Comparison of ENCODE assay signal across 1 cellular context in the genomic region with DNA sequence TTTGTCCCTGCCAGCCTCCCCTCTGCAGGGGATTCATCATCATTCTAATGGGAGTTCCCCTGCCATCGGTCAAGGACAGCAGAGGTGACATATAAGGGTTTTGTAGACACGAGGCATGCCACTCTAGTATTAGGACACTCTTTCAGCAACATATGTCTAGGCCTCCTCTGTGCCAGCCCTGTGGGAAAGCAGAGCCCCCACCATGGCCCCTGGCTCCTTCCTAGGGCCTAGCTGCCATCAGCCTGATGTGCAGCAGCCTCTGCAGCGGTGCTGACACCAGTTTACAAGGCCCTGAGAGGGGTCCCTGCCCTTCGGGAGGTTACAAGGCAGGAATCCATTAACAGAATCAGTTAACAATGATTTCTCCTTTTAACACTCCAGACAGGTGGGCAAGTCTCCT.
TF ChIP-seq lines count a peak whose summit lies in the region.

No MANE protein-coding gene starts in this region.

TF ChIP-seq in GM12878, 131 proteins besides CTCF, POLR2A, EP300 and RAD21 (continued from another document):
- TF ChIP-seq, protein P1, sequence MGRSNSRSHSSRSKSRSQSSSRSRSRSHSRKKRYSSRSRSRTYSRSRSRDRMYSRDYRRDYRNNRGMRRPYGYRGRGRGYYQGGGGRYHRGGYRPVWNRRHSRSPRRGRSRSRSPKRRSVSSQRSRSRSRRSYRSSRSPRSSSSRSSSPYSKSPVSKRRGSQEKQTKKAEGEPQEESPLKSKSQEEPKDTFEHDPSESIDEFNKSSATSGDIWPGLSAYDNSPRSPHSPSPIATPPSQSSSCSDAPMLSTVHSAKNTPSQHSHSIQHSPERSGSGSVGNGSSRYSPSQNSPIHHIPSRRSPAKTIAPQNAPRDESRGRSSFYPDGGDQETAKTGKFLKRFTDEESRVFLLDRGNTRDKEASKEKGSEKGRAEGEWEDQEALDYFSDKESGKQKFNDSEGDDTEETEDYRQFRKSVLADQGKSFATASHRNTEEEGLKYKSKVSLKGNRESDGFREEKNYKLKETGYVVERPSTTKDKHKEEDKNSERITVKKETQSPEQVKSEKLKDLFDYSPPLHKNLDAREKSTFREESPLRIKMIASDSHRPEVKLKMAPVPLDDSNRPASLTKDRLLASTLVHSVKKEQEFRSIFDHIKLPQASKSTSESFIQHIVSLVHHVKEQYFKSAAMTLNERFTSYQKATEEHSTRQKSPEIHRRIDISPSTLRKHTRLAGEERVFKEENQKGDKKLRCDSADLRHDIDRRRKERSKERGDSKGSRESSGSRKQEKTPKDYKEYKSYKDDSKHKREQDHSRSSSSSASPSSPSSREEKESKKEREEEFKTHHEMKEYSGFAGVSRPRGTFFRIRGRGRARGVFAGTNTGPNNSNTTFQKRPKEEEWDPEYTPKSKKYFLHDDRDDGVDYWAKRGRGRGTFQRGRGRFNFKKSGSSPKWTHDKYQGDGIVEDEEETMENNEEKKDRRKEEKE (IDR thresholded peaks at IDR 0.05): no peak
- TF ChIP-seq HDGF (IDR thresholded peaks at IDR 0.05): no peak
- TF ChIP-seq, protein P2, sequence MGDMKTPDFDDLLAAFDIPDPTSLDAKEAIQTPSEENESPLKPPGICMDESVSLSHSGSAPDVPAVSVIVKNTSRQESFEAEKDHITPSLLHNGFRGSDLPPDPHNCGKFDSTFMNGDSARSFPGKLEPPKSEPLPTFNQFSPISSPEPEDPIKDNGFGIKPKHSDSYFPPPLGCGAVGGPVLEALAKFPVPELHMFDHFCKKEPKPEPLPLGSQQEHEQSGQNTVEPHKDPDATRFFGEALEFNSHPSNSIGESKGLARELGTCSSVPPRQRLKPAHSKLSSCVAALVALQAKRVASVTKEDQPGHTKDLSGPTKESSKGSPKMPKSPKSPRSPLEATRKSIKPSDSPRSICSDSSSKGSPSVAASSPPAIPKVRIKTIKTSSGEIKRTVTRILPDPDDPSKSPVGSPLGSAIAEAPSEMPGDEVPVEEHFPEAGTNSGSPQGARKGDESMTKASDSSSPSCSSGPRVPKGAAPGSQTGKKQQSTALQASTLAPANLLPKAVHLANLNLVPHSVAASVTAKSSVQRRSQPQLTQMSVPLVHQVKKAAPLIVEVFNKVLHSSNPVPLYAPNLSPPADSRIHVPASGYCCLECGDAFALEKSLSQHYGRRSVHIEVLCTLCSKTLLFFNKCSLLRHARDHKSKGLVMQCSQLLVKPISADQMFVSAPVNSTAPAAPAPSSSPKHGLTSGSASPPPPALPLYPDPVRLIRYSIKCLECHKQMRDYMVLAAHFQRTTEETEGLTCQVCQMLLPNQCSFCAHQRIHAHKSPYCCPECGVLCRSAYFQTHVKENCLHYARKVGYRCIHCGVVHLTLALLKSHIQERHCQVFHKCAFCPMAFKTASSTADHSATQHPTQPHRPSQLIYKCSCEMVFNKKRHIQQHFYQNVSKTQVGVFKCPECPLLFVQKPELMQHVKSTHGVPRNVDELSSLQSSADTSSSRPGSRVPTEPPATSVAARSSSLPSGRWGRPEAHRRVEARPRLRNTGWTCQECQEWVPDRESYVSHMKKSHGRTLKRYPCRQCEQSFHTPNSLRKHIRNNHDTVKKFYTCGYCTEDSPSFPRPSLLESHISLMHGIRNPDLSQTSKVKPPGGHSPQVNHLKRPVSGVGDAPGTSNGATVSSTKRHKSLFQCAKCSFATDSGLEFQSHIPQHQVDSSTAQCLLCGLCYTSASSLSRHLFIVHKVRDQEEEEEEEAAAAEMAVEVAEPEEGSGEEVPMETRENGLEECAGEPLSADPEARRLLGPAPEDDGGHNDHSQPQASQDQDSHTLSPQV (IDR thresholded peaks at IDR 0.05): no peak
- TF ChIP-seq NFXL1 (IDR thresholded peaks at IDR 0.05; ENCODE audit: borderline replicate concordance): no peak
- TF ChIP-seq, protein P3, sequence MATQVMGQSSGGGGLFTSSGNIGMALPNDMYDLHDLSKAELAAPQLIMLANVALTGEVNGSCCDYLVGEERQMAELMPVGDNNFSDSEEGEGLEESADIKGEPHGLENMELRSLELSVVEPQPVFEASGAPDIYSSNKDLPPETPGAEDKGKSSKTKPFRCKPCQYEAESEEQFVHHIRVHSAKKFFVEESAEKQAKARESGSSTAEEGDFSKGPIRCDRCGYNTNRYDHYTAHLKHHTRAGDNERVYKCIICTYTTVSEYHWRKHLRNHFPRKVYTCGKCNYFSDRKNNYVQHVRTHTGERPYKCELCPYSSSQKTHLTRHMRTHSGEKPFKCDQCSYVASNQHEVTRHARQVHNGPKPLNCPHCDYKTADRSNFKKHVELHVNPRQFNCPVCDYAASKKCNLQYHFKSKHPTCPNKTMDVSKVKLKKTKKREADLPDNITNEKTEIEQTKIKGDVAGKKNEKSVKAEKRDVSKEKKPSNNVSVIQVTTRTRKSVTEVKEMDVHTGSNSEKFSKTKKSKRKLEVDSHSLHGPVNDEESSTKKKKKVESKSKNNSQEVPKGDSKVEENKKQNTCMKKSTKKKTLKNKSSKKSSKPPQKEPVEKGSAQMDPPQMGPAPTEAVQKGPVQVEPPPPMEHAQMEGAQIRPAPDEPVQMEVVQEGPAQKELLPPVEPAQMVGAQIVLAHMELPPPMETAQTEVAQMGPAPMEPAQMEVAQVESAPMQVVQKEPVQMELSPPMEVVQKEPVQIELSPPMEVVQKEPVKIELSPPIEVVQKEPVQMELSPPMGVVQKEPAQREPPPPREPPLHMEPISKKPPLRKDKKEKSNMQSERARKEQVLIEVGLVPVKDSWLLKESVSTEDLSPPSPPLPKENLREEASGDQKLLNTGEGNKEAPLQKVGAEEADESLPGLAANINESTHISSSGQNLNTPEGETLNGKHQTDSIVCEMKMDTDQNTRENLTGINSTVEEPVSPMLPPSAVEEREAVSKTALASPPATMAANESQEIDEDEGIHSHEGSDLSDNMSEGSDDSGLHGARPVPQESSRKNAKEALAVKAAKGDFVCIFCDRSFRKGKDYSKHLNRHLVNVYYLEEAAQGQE (IDR thresholded peaks at IDR 0.05; ENCODE audit: low read depth, low read length): no peak
- no peak for TF ChIP-seq ZBED1 (IDR thresholded peaks at IDR 0.05; ENCODE audit: borderline replicate concordance)
- TF ChIP-seq MEF2B (IDR thresholded peaks at IDR 0.05; ENCODE audit: partially characterized antibody, poor library complexity, severe bottlenecking): no peak
- TF ChIP-seq, protein P4, sequence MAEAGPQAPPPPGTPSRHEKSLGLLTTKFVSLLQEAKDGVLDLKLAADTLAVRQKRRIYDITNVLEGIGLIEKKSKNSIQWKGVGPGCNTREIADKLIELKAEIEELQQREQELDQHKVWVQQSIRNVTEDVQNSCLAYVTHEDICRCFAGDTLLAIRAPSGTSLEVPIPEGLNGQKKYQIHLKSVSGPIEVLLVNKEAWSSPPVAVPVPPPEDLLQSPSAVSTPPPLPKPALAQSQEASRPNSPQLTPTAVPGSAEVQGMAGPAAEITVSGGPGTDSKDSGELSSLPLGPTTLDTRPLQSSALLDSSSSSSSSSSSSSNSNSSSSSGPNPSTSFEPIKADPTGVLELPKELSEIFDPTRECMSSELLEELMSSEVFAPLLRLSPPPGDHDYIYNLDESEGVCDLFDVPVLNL (IDR thresholded peaks at IDR 0.05; ENCODE audit: low read depth, low read length): no peak
